ENCODE assay signal across 15 cellular contexts in genomic region chr20:36070451-36070850, GRCh38.
DNase-seq lines count a peak whose midpoint lies in the region; ATAC-seq lines count a peak whose summit lies in the region.
"Had no signal": no experiment of that assay in that cellular context is flagged by ENCODE, and none has a peak within 500 bp of the region (broad histone marks: within the 10 kb centered on the region; RNA-seq: fewer than 3 reads in every experiment).

No MANE protein-coding gene starts in this region.

- DNase-seq in HuH-7 (ENCODE audit: low spot score): peak; percentile 67
- peak in 37 of 58 donors; percentile 6 to 83 (median 33) for DNase-seq in anterior cingulate cortex (lab: John Stamatoyannopoulos, UW)
- peak; percentile 23 for DNase-seq in iPS-NIHi11 (ENCODE audit: low spot score)
- DNase-seq in putamen (ENCODE audit: low spot score): peak; percentile 17
- no peak for DNase-seq in NCI-H1930 (lab: John Stamatoyannopoulos, UW)
- DNase-seq in activated CD4-positive, alpha-beta T cell treated with anti-CD3 and anti-CD28 coated beads for 48 hours: no peak
- DNase-seq: activated CD4-positive, alpha-beta T cell treated with anti-CD3 and anti-CD28 coated beads for 4 hours; activated T-cell treated with anti-CD3 and anti-CD28 coated beads, Interleukin-2, amount 50 U/mL, for 4 hours; CD4-positive, CD25-positive, alpha-beta regulatory T cell; NCI-H1436 treated with DMSO at 0.1 percent for 48 hours; NCI-H524; right lobe of liver; RPMI8226; stimulated activated naive CD8-positive, alpha-beta T cell treated with anti-CD3 and anti-CD28 coated beads, Interleukin-15, Interleukin-2, amounts not matched to agents 100 U/mL and 50 U/mL, for 24 hours had no signal

- ATAC-seq in GM18870 (IDR thresholded peaks at IDR 0.05; ENCODE audit: unreplicated experiment): no peak
- ATAC-seq: activated T-cell treated with anti-CD3 and anti-CD28 coated beads, Interleukin-2, amount 50 U/mL, for 4 hours; stimulated activated naive CD8-positive, alpha-beta T cell treated with anti-CD3 and anti-CD28 coated beads, Interleukin-15, Interleukin-2, amounts not matched to agents 100 U/mL and 50 U/mL, for 24 hours had no signal

Comparison
In these comparisons a context has a peak if more than half of its experiments do, and no peak if none do; other contexts are left out.
1. DNase-seq: peak in HuH-7 (single experiment), anterior cingulate cortex (37 of 58), iPS-NIHi11 (single experiment) and putamen (single experiment); none in NCI-H1930 (0 of 2) and activated CD4-positive, alpha-beta T cell treated with anti-CD3 and anti-CD28 coated beads for 48 hours (single experiment).